ENCODE assay signal across 9 cellular contexts in genomic region chr1:165597883-165598675, GRCh38. TPM values are rescaled to one million over a fixed set of nuclear protein-coding genes. Genes with fewer than 3 reads are reported as not detected.
DNase-seq lines count a peak whose midpoint lies in the region; ATAC-seq and TF ChIP-seq lines count a peak whose summit lies in the region.
"Had no signal": no experiment of that assay in that cellular context is flagged by ENCODE, and none has a peak within 500 bp of the region (broad histone marks: within the 10 kb centered on the region; RNA-seq: fewer than 3 reads in every experiment).

No MANE protein-coding gene starts in this region.

- TF ChIP-seq CTCF in AG10803 (conservative IDR thresholded peaks at IDR 0.05; ENCODE audit: low read length): no peak

- H3K4me3 Mint-ChIP-seq in activated CD4-positive, alpha-beta T cell treated with anti-CD3 and anti-CD28 coated beads for 36 hours: peak overlapping the region; percentile 84

- H3K4me1 Mint-ChIP-seq in activated CD4-positive, alpha-beta T cell treated with anti-CD3 and anti-CD28 coated beads for 36 hours: peaks cover 33% of the 10 kb centered on the region

- no peaks in the 10 kb centered on the region for H3K9me3 Mint-ChIP-seq in activated CD4-positive, alpha-beta T cell treated with anti-CD3 and anti-CD28 coated beads for 36 hours (ENCODE audit: low read depth)

- ATAC-seq in HG03378 (IDR thresholded peaks at IDR 0.05; ENCODE audit: unreplicated experiment): peak; percentile 96
- ATAC-seq in activated CD4-positive, alpha-beta T cell treated with anti-CD3 and anti-CD28 coated beads for 36 hours: peak; percentile 95

- H3K27me3 Mint-ChIP-seq in activated CD4-positive, alpha-beta T cell treated with anti-CD3 and anti-CD28 coated beads for 36 hours: peaks cover 27% of the 10 kb centered on the region

- H3K4me3 ChIP-seq in AG10803 (ENCODE audit: low read length): peak overlapping the region; percentile 75

- peak overlapping the region; percentile 76 for H3K27ac ChIP-seq in cingulate gyrus (ENCODE audit: low read depth, low read length)

- intact Hi-C loops in activated CD4-positive, alpha-beta T cell treated with anti-CD3 and anti-CD28 coated beads for 36 hours (cut with DNase I, micrococcal nuclease): loop anchor here (1.0 to 10.0 kb wide), 9 partner anchors 32 to 887 kb away; partner anchors contain the start of genes ALDH9A1 (in 2 of the 2), TMCO1 (in 2 of the 2), MGST3 (in 1 of the 2) and UCK2 (in 1 of the 2)

- CTCF ChIA-PET in activated CD4-positive, alpha-beta T cell treated with anti-CD3 and anti-CD28 coated beads for 36 hours (lab: Charles Lee): interaction anchor here (0.9 to 11.4 kb wide), 9 partner anchors 47 to 327 kb away, joined by 3 to 150 read pairs (median 6); partner anchors contain the start of gene ALDH9A1

- DNase-seq in AG10803 (ENCODE audit: low read depth) (peak; percentile 95), NCI-H446 treated with DMSO at 0.1 percent for 48 hours (lab: John Stamatoyannopoulos, UW) (peak; percentile 92), kidney glomerular epithelial cell (lab: John Stamatoyannopoulos, UW) (peak; percentile 97)
- DNase-seq in activated CD4-positive, alpha-beta T cell treated with anti-CD3 and anti-CD28 coated beads for 36 hours: peak; percentile 98
- DNase-seq in stimulated activated CD4-positive, alpha-beta T cell treated with anti-CD3 and anti-CD28 coated beads, Interleukin-15, amount 100 ng/mL, for 48 hours (ENCODE audit: low read depth in 2 of 2): peak; percentile 92 to 95

- peak; percentile 44 for TF ChIP-seq POLR2A in GM19099 (IDR thresholded peaks at IDR 0.05; ENCODE audit: extremely low read depth, insufficient read length, low read depth)

- H3K27ac Mint-ChIP-seq in activated CD4-positive, alpha-beta T cell treated with anti-CD3 and anti-CD28 coated beads for 36 hours: peak overlapping the region; percentile 92

- POLR2A ChIA-PET in activated CD4-positive, alpha-beta T cell treated with anti-CD3 and anti-CD28 coated beads for 36 hours (lab: Charles Lee): interaction anchor here (0.7 to 1.2 kb wide), 3 partner anchors 32 to 231 kb away, joined by 3 to 6 read pairs (median 6); no protein-coding TSS in a partner anchor

- H3K36me3 Mint-ChIP-seq in activated CD4-positive, alpha-beta T cell treated with anti-CD3 and anti-CD28 coated beads for 36 hours (ENCODE audit: low read depth): no peaks in the 10 kb centered on the region

RNA-seq across cellular contexts. Expression of gene MGST3, which starts 33.0 kb away (rescaled TPM):
- total RNA-seq in activated CD4-positive, alpha-beta T cell treated with anti-CD3 and anti-CD28 coated beads for 36 hours: 10 to 100 TPM; 49.1 to 52.1 TPM

RNA-seq across cellular contexts. Expression of gene LRRC52, which starts 54.3 kb away (rescaled TPM):
- total RNA-seq in activated CD4-positive, alpha-beta T cell treated with anti-CD3 and anti-CD28 coated beads for 36 hours: not detected
- total RNA-seq: T-helper 1 cell treated with Interleukin-12 subunit alpha and Interleukin-12 subunit beta and Interleukin-4 antibody, amounts not matched to agents 30 ng/mL and 1 ng/mL, for 36 hours had no signal

Comparison
In these comparisons a context has a peak if more than half of its experiments do, and no peak if none do; other contexts are left out.
1. Peak in every context shown above with its lines: DNase-seq, ATAC-seq, H3K4me3 ChIP-seq and H3K27ac ChIP-seq.